Comparison of ENCODE assay signal across 18 cellular contexts in the genomic region with DNA sequence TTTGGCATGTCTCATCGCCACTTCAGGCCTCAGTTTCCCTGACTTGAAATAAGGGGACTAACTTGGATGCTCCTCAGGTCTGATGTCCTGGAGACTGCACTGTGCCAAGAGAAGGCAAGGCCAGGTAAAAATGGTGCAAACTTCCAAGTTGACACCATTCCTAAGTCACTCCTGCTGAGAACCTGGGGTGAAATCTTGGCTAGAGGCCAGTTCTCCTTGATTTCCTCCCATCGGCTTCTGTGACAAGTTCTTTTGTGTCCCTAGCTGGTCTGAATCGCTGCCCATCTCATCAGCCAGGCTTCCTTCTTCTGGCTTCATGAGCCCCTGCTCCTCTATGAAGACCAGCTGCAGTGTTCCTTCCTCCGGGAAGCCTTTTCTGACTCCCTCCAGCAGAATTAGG. TPM values are rescaled to one million over a fixed set of nuclear protein-coding genes. Genes with fewer than 3 reads are reported as not detected.
DNase-seq lines count a peak whose midpoint lies in the region; ATAC-seq, FAIRE-seq and TF ChIP-seq lines count a peak whose summit lies in the region.
"Had no signal": no experiment of that assay in that cellular context is flagged by ENCODE, and none has a peak within 500 bp of the region (broad histone marks: within the 10 kb centered on the region; RNA-seq: fewer than 3 reads in every experiment).

No MANE protein-coding gene starts in this region.

- no peaks in the 10 kb centered on the region for H3K36me3 Mint-ChIP-seq in activated naive CD4-positive, alpha-beta T cell treated with anti-CD3 and anti-CD28 coated beads, Interleukin-2, amount 50 U/mL, for 24 hours
- H3K36me3 Mint-ChIP-seq in activated naive CD4-positive, alpha-beta T cell treated with anti-CD3 and anti-CD28 coated beads, Interleukin-2, amount 10 ng/mL, durations not matched to agents 7 days and 5 days: no peaks in the 10 kb centered on the region

- H3K36me3 ChIP-seq in Karpas-422 (ENCODE audit: insufficient read depth, low read length): no peaks in the 10 kb centered on the region
- H3K36me3 ChIP-seq in K562 (ENCODE audit: control insufficient read depth, insufficient read depth, low read length): no peaks in the 10 kb centered on the region
- H3K36me3 ChIP-seq: MG63 had no signal

- TF ChIP-seq POLR2A in K562 (conservative IDR thresholded peaks at IDR 0.05): no peak

- peak overlapping the region; percentile 0 for H3K27ac Mint-ChIP-seq in activated naive CD4-positive, alpha-beta T cell treated with anti-CD3 and anti-CD28 coated beads, Interleukin-2, amount 50 U/mL, for 24 hours
- H3K27ac Mint-ChIP-seq in activated naive CD4-positive, alpha-beta T cell treated with anti-CD3 and anti-CD28 coated beads, Interleukin-2, amount 10 ng/mL, durations not matched to agents 7 days and 5 days: no peak overlapping the region

- peaks cover 17% of the 10 kb centered on the region for H3K4me1 ChIP-seq in Karpas-422 (ENCODE audit: low read length)
- no peaks in the 10 kb centered on the region; a peak in 1 of 5 replicates for H3K4me1 ChIP-seq in K562 (replicated peaks in 1 of 2; ENCODE audit: control insufficient read depth in 2 of 2, insufficient read depth in 2 of 2, low read length in 2 of 2)

- intact Hi-C loops in K562 (cut with micrococcal nuclease) (no loop called here), dorsolateral prefrontal cortex (cut with DNase I) (no loop called here)

- TF ChIP-seq RAD21 in K562 (CRISPR knock-in tag; conservative IDR thresholded peaks at IDR 0.05 in 1 of 2, IDR thresholded peaks at IDR 0.05 in 1 of 2): no peak

- in situ Hi-C loops in K562 (cut with MboI): no loop called here

- no peak for ATAC-seq in K562
- no peak for ATAC-seq in HG03354 (IDR thresholded peaks at IDR 0.05; ENCODE audit: poor library complexity, severe bottlenecking, unreplicated experiment)
- ATAC-seq: HCT116 had no signal

- no peak overlapping the region for H3K27ac ChIP-seq in Karpas-422 (ENCODE audit: low read length)
- H3K27ac ChIP-seq in K562 (ENCODE audit: extremely low read depth, low read depth, low read length): no peak overlapping the region
- H3K27ac ChIP-seq in dorsolateral prefrontal cortex: no peak overlapping the region
- H3K27ac ChIP-seq: KMS-11, RWPE1 had no signal

- TF ChIP-seq CTCF in K562 (IDR thresholded peaks at IDR 0.05 in 2 of 3, conservative IDR thresholded peaks at IDR 0.05 in 1 of 3; ENCODE audit: insufficient read depth in 2 of 3, low read depth in 1 of 3, low read length in 3 of 3) (no peak), dorsolateral prefrontal cortex (IDR thresholded peaks at IDR 0.05 in 54 of 56, conservative IDR thresholded peaks at IDR 0.05 in 2 of 56; ENCODE audit: low read depth in 1 of 56, partially characterized antibody in 56 of 56) (no peak)

- H3K27me3 ChIP-seq in Karpas-422 (ENCODE audit: low read length) (no peaks in the 10 kb centered on the region), K562 (ENCODE audit: control insufficient read depth in 2 of 2, insufficient read depth in 2 of 2, low read length in 2 of 2) (peaks cover 22 to 55% of the 10 kb centered on the region in 2 experiments), dorsolateral prefrontal cortex (no peaks in the 10 kb centered on the region)
- H3K27me3 ChIP-seq: MG63 had no signal

- no TSS peak for BruUV-seq in K562 (replicated peaks; lab: Mats Ljungman, UMichigan)

- CTCF ChIA-PET in activated naive CD4-positive, alpha-beta T cell treated with anti-CD3 and anti-CD28 coated beads, Interleukin-2, amount 10 ng/mL, durations not matched to agents 7 days and 5 days (lab: Charles Lee): interaction anchor here (0.8 to 1.2 kb wide), 3 partner anchors 24 to 29 kb away, joined by 3 to 7 read pairs (median 5); no protein-coding TSS in a partner anchor
- CTCF ChIA-PET in K562 (lab: Yijun Ruan, JAX; ENCODE audit: low intra/inter-chr PET ratio): no interaction called here

- no peak overlapping the region for H3K4me2 ChIP-seq in Karpas-422 (ENCODE audit: low read depth, low read length, poor library complexity, severe bottlenecking)
- H3K4me2 ChIP-seq in K562 (ENCODE audit: insufficient read depth, low read length): no peak overlapping the region
- H3K4me2 ChIP-seq: KMS-11 had no signal

- no peaks in the 10 kb centered on the region for H4K20me1 ChIP-seq in Karpas-422 (ENCODE audit: insufficient read depth, low read depth, low read length)
- no peaks in the 10 kb centered on the region for H4K20me1 ChIP-seq in K562 (replicated peaks; ENCODE audit: control insufficient read depth, insufficient read depth, low read length)

- H3K9me1 ChIP-seq in K562 (ENCODE audit: control insufficient read depth, insufficient read depth, low read length): no peaks in the 10 kb centered on the region

- H3K4me3 Mint-ChIP-seq in activated naive CD4-positive, alpha-beta T cell treated with anti-CD3 and anti-CD28 coated beads, Interleukin-2, amount 50 U/mL, for 24 hours: no peak overlapping the region
- H3K4me3 Mint-ChIP-seq in activated naive CD4-positive, alpha-beta T cell treated with anti-CD3 and anti-CD28 coated beads, Interleukin-2, amount 10 ng/mL, durations not matched to agents 7 days and 5 days: no peak overlapping the region

- WGBS in K562 (ENCODE audit: insufficient coverage, low coverage, missing lambda C conversion rate): 2% methylated on average over 4 of the region's 4 CpGs

- H3K9me3 ChIP-seq in Karpas-422 (ENCODE audit: low read length) (no peaks in the 10 kb centered on the region), K562 (replicated peaks; ENCODE audit: control insufficient read depth, insufficient read depth, low read depth, low read length) (no peaks in the 10 kb centered on the region)
- H3K9me3 ChIP-seq: MG63 had no signal

- TF ChIP-seq EP300 in K562 (IDR thresholded peaks at IDR 0.05; ENCODE audit: low read length): no peak

- no peak for DNase-seq in activated naive CD4-positive, alpha-beta T cell treated with anti-CD3 and anti-CD28 coated beads, Interleukin-2, amount 10 ng/mL, durations not matched to agents 7 days and 5 days
- DNase-seq in Karpas-422 (peak; percentile 10), K562 (ENCODE audit: extremely low read depth in 1 of 4, low spot score in 3 of 4) (no peak), dorsolateral prefrontal cortex (no peak), NCI-H1694 treated with DMSO at 0.1 percent for 48 hours (lab: John Stamatoyannopoulos, UW) (no peak), T1000 (lab: John Stamatoyannopoulos, UW) (no peak)
- DNase-seq: C1 segment of cervical spinal cord, DMS79, MG63, NCI-H1092, NCI-H146, NCI-H345, NCI-H526 had no signal

- H3K9me3 Mint-ChIP-seq in activated naive CD4-positive, alpha-beta T cell treated with anti-CD3 and anti-CD28 coated beads, Interleukin-2, amount 50 U/mL, for 24 hours: no peaks in the 10 kb centered on the region
- H3K9me3 Mint-ChIP-seq in activated naive CD4-positive, alpha-beta T cell treated with anti-CD3 and anti-CD28 coated beads, Interleukin-2, amount 10 ng/mL, durations not matched to agents 7 days and 5 days: no peaks in the 10 kb centered on the region

- no peaks in the 10 kb centered on the region for H3K27me3 Mint-ChIP-seq in activated naive CD4-positive, alpha-beta T cell treated with anti-CD3 and anti-CD28 coated beads, Interleukin-2, amount 50 U/mL, for 24 hours
- H3K27me3 Mint-ChIP-seq in activated naive CD4-positive, alpha-beta T cell treated with anti-CD3 and anti-CD28 coated beads, Interleukin-2, amount 10 ng/mL, durations not matched to agents 7 days and 5 days: peaks cover 16% of the 10 kb centered on the region

- FAIRE-seq in K562 (lab: Jason Lieb, UNC): no peak

- H3K79me2 ChIP-seq in Karpas-422 (ENCODE audit: low read length): no peaks in the 10 kb centered on the region
- no peaks in the 10 kb centered on the region for H3K79me2 ChIP-seq in K562 (ENCODE audit: control insufficient read depth, insufficient read depth, low read length)

- no peak overlapping the region for H3K9ac ChIP-seq in Karpas-422 (ENCODE audit: low read length)
- no peak overlapping the region for H3K9ac ChIP-seq in K562 (ENCODE audit: insufficient read depth in 1 of 2, low read depth in 2 of 2, low read length in 2 of 2)
- H3K9ac ChIP-seq: KMS-11 had no signal

- H3K4me3 ChIP-seq in Karpas-422 (ENCODE audit: low read length) (no peak overlapping the region), K562 (no peak overlapping the region), dorsolateral prefrontal cortex (no peak overlapping the region)
- H3K4me3 ChIP-seq: MG63 had no signal

- H3K4me1 Mint-ChIP-seq in activated naive CD4-positive, alpha-beta T cell treated with anti-CD3 and anti-CD28 coated beads, Interleukin-2, amount 50 U/mL, for 24 hours: peaks cover 64% of the 10 kb centered on the region
- H3K4me1 Mint-ChIP-seq in activated naive CD4-positive, alpha-beta T cell treated with anti-CD3 and anti-CD28 coated beads, Interleukin-2, amount 10 ng/mL, durations not matched to agents 7 days and 5 days: peaks cover 54% of the 10 kb centered on the region

- no peak overlapping the region for H2AFZ ChIP-seq in Karpas-422 (ENCODE audit: low read length)
- no peak overlapping the region for H2AFZ ChIP-seq in K562 (ENCODE audit: low read depth, low read length)

- POLR2A ChIA-PET in K562 (lab: Yijun Ruan, JAX): interaction anchor here (1.1 kb wide), 1 partner anchor 13 kb away, joined by 3 read pairs; no protein-coding TSS in a partner anchor

- no peaks in the 10 kb centered on the region for H3K9me2 ChIP-seq in Karpas-422 (replicated peaks; ENCODE audit: insufficient read depth, low read length)

TF ChIP-seq in K562, 482 proteins besides CTCF, POLR2A, EP300 and RAD21 (continues in another document):
- TF ChIP-seq NFIC (IDR thresholded peaks at IDR 0.05): peak; percentile 85

RNA-seq across cellular contexts. Expression of a gene that starts 48.6 kb away (rescaled TPM):
- total RNA-seq in Karpas-422 (2014; rRNA removed; shearing (Covaris generic); ENCODE audit: low replicate concordance): 32.0 and 33.0 TPM in 2 replicates
- 41.1 and 121 TPM in 2 replicates for total RNA-seq in K562 (2011; cell fraction: chromatin; rRNA removed; ENCODE audit: low replicate concordance)
- total RNA-seq in K562 (2011; cell fraction: nucleolus; rRNA removed): 126 and 137 TPM in 2 replicates
- total RNA-seq in K562 (2011; cell fraction: nucleoplasm; rRNA removed): 87.5 and 98.1 TPM in 2 replicates
- total RNA-seq in K562 (2014; rRNA removed) (50.9 and 59.4 TPM in 2 replicates), K562 (2014; rRNA removed; fragmentation: Illumina TruSeq; extraction: Trizol) (12.6 and 17.2 TPM in 2 replicates), K562 (2015; rRNA removed; fragmentation: Illumina TruSeq; extraction: Trizol) (17.7 and 20.4 TPM in 2 replicates), K562 (2021) (42.2 and 44.8 TPM in 2 replicates), dorsolateral prefrontal cortex (100 to 1,000 TPM in 13 of 120 experiments, 10 to 100 TPM in 107; 20.5 to 247 (median 59.8) TPM)
- polyA plus RNA-seq in K562 (2011; rRNA removed) (28.6 and 59.8 TPM in 2 replicates), K562 (2014; fragmentation: Illumina TruSeq; extraction: Trizol) (23.5 and 30.8 TPM in 2 replicates), K562 (2014; fragmentation: Nextera tagmentation; extraction: Ambion mirVana) (10 to 100 TPM in 1 of 2 experiments, 1 to 10 TPM in 1; 6.8 to 13.2 TPM), K562 (2014; rRNA removed) (44.4 and 54.2 TPM in 2 replicates)
- 78.3 and 218 TPM in 2 replicates for polyA plus RNA-seq in K562 (2011; cell fraction: cytosol; rRNA removed)
- polyA plus RNA-seq in K562 (2011; cell fraction: nucleus; rRNA removed): 52.1 and 90.3 TPM in 2 replicates
- 63.0 and 66.6 TPM in 2 replicates for polyA plus RNA-seq in K562 (2012)
- 9.7 and 17.8 TPM in 2 replicates for polyA minus RNA-seq in K562 (2011; rRNA and poly(A)+ RNA removed)
- 23.9 and 44.6 TPM in 2 replicates for polyA minus RNA-seq in K562 (2011; cell fraction: cytosol; rRNA and poly(A)+ RNA removed)
- 65.3 and 68.1 TPM in 2 replicates for polyA minus RNA-seq in K562 (2011; cell fraction: nucleus; rRNA and poly(A)+ RNA removed)
